18 cellular contexts compared by ENCODE assay signal in the genomic region with DNA sequence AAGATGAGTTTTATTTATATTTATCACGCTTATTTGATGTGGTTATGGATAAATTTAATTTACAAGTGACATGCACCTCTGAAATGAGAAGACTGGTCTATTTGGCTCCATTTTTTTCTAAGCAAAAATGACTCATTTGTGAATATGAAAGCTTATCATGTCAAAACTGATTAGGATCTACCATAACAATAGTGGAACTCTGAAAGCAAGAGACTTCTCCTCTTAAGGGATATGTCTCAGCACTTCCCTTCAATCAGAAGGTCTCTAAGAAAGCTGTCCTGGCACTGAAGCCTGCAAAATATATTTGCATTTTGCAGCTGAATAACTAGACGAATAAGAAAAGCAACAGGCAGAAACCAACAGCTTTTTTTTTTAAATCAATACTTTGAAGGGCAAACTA. TPM values are rescaled to one million over a fixed set of nuclear protein-coding genes. Genes with fewer than 3 reads are reported as not detected.
DNase-seq lines count a peak whose midpoint lies in the region; ATAC-seq, FAIRE-seq and TF ChIP-seq lines count a peak whose summit lies in the region.
"Had no signal": no experiment of that assay in that cellular context is flagged by ENCODE, and none has a peak within 500 bp of the region (broad histone marks: within the 10 kb centered on the region; RNA-seq: fewer than 3 reads in every experiment).

No MANE protein-coding gene starts in this region.

- dilution Hi-C loops in endothelial cell of umbilical vein (cut with MboI; ENCODE audit: extremely low pct_ligation_motif_present, low sequenced_read_pairs) = no loop called here

- intact Hi-C loops in CD8-positive, alpha-beta T cell (cut with DNase I, micrococcal nuclease) = loop anchor here (2.0 to 5.0 kb wide), 3 partner anchors 36 to 69 kb away; no protein-coding TSS in a partner anchor
- intact Hi-C loops in endothelial cell of umbilical vein (cut with micrococcal nuclease) = loop anchor here (1.0 kb wide), 1 partner anchor 13 kb away; the partner anchor contains the start of gene FAS

- no peak overlapping the region for H2AFZ ChIP-seq in endothelial cell of umbilical vein (ENCODE audit: low read depth, low read length)

- no peaks in the 10 kb centered on the region for H3K9me3 ChIP-seq in CD8-positive, alpha-beta T cell (ENCODE audit: low read length)
- no peaks in the 10 kb centered on the region for H3K9me3 ChIP-seq in endothelial cell of umbilical vein (replicated peaks; ENCODE audit: control insufficient read depth, insufficient read depth, low read length)
- no peaks in the 10 kb centered on the region for H3K9me3 ChIP-seq in right atrium auricular region
- no peaks in the 10 kb centered on the region for H3K9me3 ChIP-seq in small intestine (ENCODE audit: control insufficient read depth, low read depth)
- H3K9me3 ChIP-seq: testis had no signal

- H4K20me1 ChIP-seq in endothelial cell of umbilical vein (replicated peaks; ENCODE audit: control insufficient read depth, extremely low read depth, insufficient read depth, low read length) = no peaks in the 10 kb centered on the region

- CTCF ChIA-PET in CD8-positive, alpha-beta T cell (lab: Charles Lee) = interaction anchor here (0.6 to 1.1 kb wide), 5 partner anchors 27 to 1075 kb away, joined by 3 to 5 read pairs (median 3); no protein-coding TSS in a partner anchor
- CTCF ChIA-PET in endothelial cell of umbilical vein (lab: Charles Lee) = interaction anchor here (0.7 to 1.3 kb wide), 13 partner anchors 9 to 214 kb away, joined by 3 to 11 read pairs (median 4); partner anchors contain the start of gene FAS

- POLR2A ChIA-PET in CD8-positive, alpha-beta T cell (lab: Charles Lee) = no interaction called here
- POLR2A ChIA-PET in endothelial cell of umbilical vein (lab: Charles Lee) = interaction anchor here (0.7 kb wide), 1 partner anchor 203 kb away, joined by 3 read pairs; the partner anchor contains the start of gene CH25H

- TF ChIP-seq CTCF in CD8-positive, alpha-beta T cell (IDR thresholded peaks at IDR 0.05) = no peak
- TF ChIP-seq CTCF in endothelial cell of umbilical vein (IDR thresholded peaks at IDR 0.05; ENCODE audit: extremely low read depth in 1 of 2, insufficient read depth in 1 of 2, low read depth in 1 of 2, low read length in 2 of 2) (no peak), right atrium auricular region (IDR thresholded peaks at IDR 0.05) (no peak)

- H3K36me3 Mint-ChIP-seq in CD8-positive, alpha-beta T cell = peaks cover 23% of the 10 kb centered on the region
- H3K36me3 Mint-ChIP-seq in T-helper 2 cell treated with Interferon-gamma antibody and Interleukin-4, amounts not matched to agents 5 μg/mL and 100 μg/mL, for 36 hours (ENCODE audit: low read depth) = peaks cover 38% of the 10 kb centered on the region

- no peak overlapping the region for H3K27ac Mint-ChIP-seq in CD8-positive, alpha-beta T cell
- H3K27ac Mint-ChIP-seq in T-helper 2 cell treated with Interferon-gamma antibody and Interleukin-4, amounts not matched to agents 5 μg/mL and 100 μg/mL, for 36 hours = peak overlapping the region; percentile 49

- no peaks in the 10 kb centered on the region for H3K27me3 Mint-ChIP-seq in CD8-positive, alpha-beta T cell (ENCODE audit: low read depth)
- H3K27me3 Mint-ChIP-seq in T-helper 2 cell treated with Interferon-gamma antibody and Interleukin-4, amounts not matched to agents 5 μg/mL and 100 μg/mL, for 36 hours (ENCODE audit: low read depth) = no peaks in the 10 kb centered on the region
- H3K27me3 Mint-ChIP-seq: natural killer cell treated with Interleukin-12 subunit alpha and Interleukin-12 subunit beta and Interleukin-15 and Interleukin-18, amount 100 ng/mL, for 72 hours had no signal

- peak overlapping the region; percentile 39 for H3K4me2 ChIP-seq in endothelial cell of umbilical vein (ENCODE audit: insufficient read depth, low read length)

- H3K4me1 ChIP-seq in CD8-positive, alpha-beta T cell (ENCODE audit: insufficient read depth, low read length) = peaks cover 27% of the 10 kb centered on the region
- H3K4me1 ChIP-seq in endothelial cell of umbilical vein (ENCODE audit: control insufficient read depth, extremely low read depth, insufficient read depth, low read length) (peaks cover 14% of the 10 kb centered on the region), right atrium auricular region (peaks cover 0 to 11% of the 10 kb centered on the region in 2 donors), small intestine (ENCODE audit: control insufficient read depth in 2 of 2, insufficient read depth in 1 of 2, low read depth in 1 of 2, low read length in 1 of 2) (peaks cover 0 to 5% of the 10 kb centered on the region in 2 donors)

- no peaks in the 10 kb centered on the region for H3K9me3 Mint-ChIP-seq in CD8-positive, alpha-beta T cell
- no peaks in the 10 kb centered on the region for H3K9me3 Mint-ChIP-seq in T-helper 2 cell treated with Interferon-gamma antibody and Interleukin-4, amounts not matched to agents 5 μg/mL and 100 μg/mL, for 36 hours
- H3K9me3 Mint-ChIP-seq: natural killer cell treated with Interleukin-12 subunit alpha and Interleukin-12 subunit beta and Interleukin-15 and Interleukin-18, amount 100 ng/mL, for 72 hours had no signal

- H3K27ac ChIP-seq in CD8-positive, alpha-beta T cell (ENCODE audit: low read depth, low read length) = no peak overlapping the region
- H3K27ac ChIP-seq in endothelial cell of umbilical vein (ENCODE audit: insufficient read depth, low read depth, low read length) (no peak overlapping the region), right atrium auricular region (no peak overlapping the region), small intestine (ENCODE audit: low read depth in 1 of 2, low read length in 1 of 2) (no peak overlapping the region)
- H3K27ac ChIP-seq: testis had no signal

- WGBS in small intestine, 3 donors = 62 to 83% (median 62%) methylated on average over 2 of the region's 2 CpGs

- H3K4me3 ChIP-seq in CD8-positive, alpha-beta T cell (ENCODE audit: low read depth, low read length) = no peak overlapping the region
- H3K4me3 ChIP-seq in endothelial cell of umbilical vein (replicated peaks in 1 of 3; ENCODE audit: insufficient read depth in 1 of 3, low read depth in 1 of 3, low read length in 3 of 3) (no peak overlapping the region), right atrium auricular region (no peak overlapping the region), small intestine (ENCODE audit: low read depth in 1 of 2, low read length in 2 of 2) (no peak overlapping the region)
- H3K4me3 ChIP-seq: testis had no signal

- FAIRE-seq in endothelial cell of umbilical vein (lab: Jason Lieb, UNC) (peak; percentile 91), small intestine (lab: Jason Lieb, UNC) (no peak)

- H3K4me1 Mint-ChIP-seq in CD8-positive, alpha-beta T cell (ENCODE audit: low read depth) = peaks cover 41% of the 10 kb centered on the region
- peaks cover 59% of the 10 kb centered on the region for H3K4me1 Mint-ChIP-seq in T-helper 2 cell treated with Interferon-gamma antibody and Interleukin-4, amounts not matched to agents 5 μg/mL and 100 μg/mL, for 36 hours (ENCODE audit: low read depth)

- H3K4me3 Mint-ChIP-seq in CD8-positive, alpha-beta T cell = no peak overlapping the region
- H3K4me3 Mint-ChIP-seq in T-helper 2 cell treated with Interferon-gamma antibody and Interleukin-4, amounts not matched to agents 5 μg/mL and 100 μg/mL, for 36 hours = peak overlapping the region; percentile 70

- no peaks in the 10 kb centered on the region for H3K79me2 ChIP-seq in endothelial cell of umbilical vein (ENCODE audit: control insufficient read depth, insufficient read depth, low read length)

- peak; percentile 50 for ATAC-seq in CD8-positive, alpha-beta T cell
- ATAC-seq in GM18858 (IDR thresholded peaks at IDR 0.05; ENCODE audit: unreplicated experiment) = peak; percentile 51
- ATAC-seq: Panc1 had no signal

- no peaks in the 10 kb centered on the region for H3K36me3 ChIP-seq in CD8-positive, alpha-beta T cell (ENCODE audit: insufficient read depth, low read length)
- no peaks in the 10 kb centered on the region for H3K36me3 ChIP-seq in endothelial cell of umbilical vein (ENCODE audit: control insufficient read depth in 2 of 2, extremely low read depth in 1 of 2, insufficient read depth in 2 of 2, low read length in 2 of 2)
- H3K36me3 ChIP-seq in right atrium auricular region = peaks cover 6% of the 10 kb centered on the region
- peaks cover 2 to 3% of the 10 kb centered on the region in 2 donors for H3K36me3 ChIP-seq in small intestine (ENCODE audit: control insufficient read depth in 2 of 2, insufficient read depth in 2 of 2, low read length in 2 of 2)

- H3K27me3 ChIP-seq in CD8-positive, alpha-beta T cell (ENCODE audit: insufficient read depth, low read length) = no peaks in the 10 kb centered on the region
- H3K27me3 ChIP-seq in endothelial cell of umbilical vein (ENCODE audit: control insufficient read depth in 2 of 2, insufficient read depth in 2 of 2, low read length in 2 of 2) (peaks cover 0 to 5% of the 10 kb centered on the region in 2 experiments), right atrium auricular region (no peaks in the 10 kb centered on the region), small intestine (ENCODE audit: control insufficient read depth in 2 of 2, insufficient read depth in 2 of 2, low read length in 2 of 2) (no peaks in the 10 kb centered on the region)
- H3K27me3 ChIP-seq: testis had no signal

- H3K9me1 ChIP-seq in endothelial cell of umbilical vein (replicated peaks; ENCODE audit: control insufficient read depth, extremely low read depth, insufficient read depth, low read length) = no peaks in the 10 kb centered on the region

- no peak for DNase-seq in CD8-positive, alpha-beta T cell
- no peak for DNase-seq in T-helper 2 cell treated with Interferon-gamma antibody and Interleukin-4, amounts not matched to agents 5 μg/mL and 100 μg/mL, for 36 hours (ENCODE audit: low spot score)
- DNase-seq in endothelial cell of umbilical vein (ENCODE audit: low read depth, low spot score) = peak; percentile 74
- no peak for DNase-seq in right atrium auricular region (ENCODE audit: low spot score)
- no peak for DNase-seq in stimulated activated CD4-positive, alpha-beta T cell treated with anti-CD3 and anti-CD28 coated beads, Interleukin-2, amount 100 ng/mL, for 24 hours
- no peak for DNase-seq in NCI-H345 (lab: John Stamatoyannopoulos, UW)
- no peak for DNase-seq in small intestine
- DNase-seq: activated CD4-positive, CD25-positive, alpha-beta regulatory T cell; anterior cingulate cortex; DMS 273 treated with DMSO at 0.1 percent for 48 hours; mesenchymal stem cell; MV-4-11; NCI-H2029 treated with DMSO at 0.1 percent for 48 hours; NCI-H69; testis had no signal

- BruUV-seq in endothelial cell of umbilical vein (replicated peaks; lab: Mats Ljungman, UMichigan) = no TSS peak

- no peak overlapping the region for H3K9ac ChIP-seq in endothelial cell of umbilical vein (replicated peaks; ENCODE audit: extremely low read depth, insufficient read depth, low read length)

- no peak for TF ChIP-seq POLR2A in endothelial cell of umbilical vein (IDR thresholded peaks at IDR 0.05; ENCODE audit: low read depth, low read length)

RNA-seq across cellular contexts. Expression of gene FAS, which starts 12.7 kb away (rescaled TPM):
- total RNA-seq in CD8-positive, alpha-beta T cell = 10 to 100 TPM; 27.7 to 28.9 TPM
- total RNA-seq in endothelial cell of umbilical vein (6.0 and 6.1 TPM in 2 replicates), right atrium auricular region (10 to 100 TPM in 1 of 2 donors, 1 to 10 TPM in 1; 8.0 to 12.2 TPM)
- polyA plus RNA-seq in endothelial cell of umbilical vein (1.7 and 2.0 TPM in 2 replicates), small intestine (10 to 100 TPM in 1 of 3 donors, 1 to 10 TPM in 2; 3.4 to 11.3 (median 5.9) TPM)
- 3.0 and 3.6 TPM in 2 replicates for polyA plus RNA-seq in endothelial cell of umbilical vein (2011; cell fraction: cytosol; rRNA removed)
- 6.6 and 7.0 TPM in 2 replicates for polyA plus RNA-seq in endothelial cell of umbilical vein (2011; cell fraction: nucleus; rRNA removed)
- 6.3 and 11.4 TPM in 2 replicates for polyA plus RNA-seq in endothelial cell of umbilical vein (2012)
- polyA minus RNA-seq in endothelial cell of umbilical vein = 2.7 and 4.0 TPM in 2 replicates
- 9.7 TPM for polyA minus RNA-seq in endothelial cell of umbilical vein (2011; cell fraction: cytosol; rRNA and poly(A)+ RNA removed)
- polyA minus RNA-seq in endothelial cell of umbilical vein (2011; cell fraction: nucleus; rRNA and poly(A)+ RNA removed) = 2.9 and 4.3 TPM in 2 replicates

RNA-seq across cellular contexts. Expression of gene ACTA2, which starts 50.8 kb away (rescaled TPM):
- total RNA-seq in CD8-positive, alpha-beta T cell = 1 to 10 TPM; 2.3 TPM
- total RNA-seq in endothelial cell of umbilical vein (9.7 and 13.0 TPM in 2 replicates), right atrium auricular region (1,000 to 10,000 TPM in 1 of 2 donors, 100 to 1,000 TPM in 1; 934 to 1,936 TPM)
- polyA plus RNA-seq in endothelial cell of umbilical vein (6.3 and 7.0 TPM in 2 replicates), small intestine (100 to 1,000 TPM in 1 of 3 donors, 10 to 100 TPM in 1, 1 to 10 TPM in 1; 6.5 to 274 (median 60.0) TPM)
- 11.4 and 11.5 TPM in 2 replicates for polyA plus RNA-seq in endothelial cell of umbilical vein (2011; cell fraction: cytosol; rRNA removed)
- polyA plus RNA-seq in endothelial cell of umbilical vein (2011; cell fraction: nucleus; rRNA removed) = 6.3 and 7.9 TPM in 2 replicates
- polyA plus RNA-seq in endothelial cell of umbilical vein (2012) = 22.7 and 23.0 TPM in 2 replicates
- 6.7 and 10.0 TPM in 2 replicates for polyA minus RNA-seq in endothelial cell of umbilical vein
- polyA minus RNA-seq in endothelial cell of umbilical vein (2011; cell fraction: cytosol; rRNA and poly(A)+ RNA removed) = 3.1 TPM
- 2.7 and 3.1 TPM in 2 replicates for polyA minus RNA-seq in endothelial cell of umbilical vein (2011; cell fraction: nucleus; rRNA and poly(A)+ RNA removed)

Comparison
In these comparisons a context has a peak if more than half of its experiments do, and no peak if none do; other contexts are left out.
1. RNA of gene ACTA2, which starts 50.8 kb away (total RNA-seq): 934 to 1,936 TPM in right atrium auricular region; 9.7 to 13.0 TPM in endothelial cell of umbilical vein and 2.3 TPM in CD8-positive, alpha-beta T cell; every median in the first group is over 10 times any median in the second.